ENCODE assay signal across 1 cellular context in genomic region chr17:74748279-74748528, GRCh38.
TF ChIP-seq lines count a peak whose summit lies in the region.

No MANE protein-coding gene starts in this region.

TF ChIP-seq in WTC11, 78 proteins besides CTCF, POLR2A, EP300 and RAD21 (continued from another document):
- TF ChIP-seq, protein P1, sequence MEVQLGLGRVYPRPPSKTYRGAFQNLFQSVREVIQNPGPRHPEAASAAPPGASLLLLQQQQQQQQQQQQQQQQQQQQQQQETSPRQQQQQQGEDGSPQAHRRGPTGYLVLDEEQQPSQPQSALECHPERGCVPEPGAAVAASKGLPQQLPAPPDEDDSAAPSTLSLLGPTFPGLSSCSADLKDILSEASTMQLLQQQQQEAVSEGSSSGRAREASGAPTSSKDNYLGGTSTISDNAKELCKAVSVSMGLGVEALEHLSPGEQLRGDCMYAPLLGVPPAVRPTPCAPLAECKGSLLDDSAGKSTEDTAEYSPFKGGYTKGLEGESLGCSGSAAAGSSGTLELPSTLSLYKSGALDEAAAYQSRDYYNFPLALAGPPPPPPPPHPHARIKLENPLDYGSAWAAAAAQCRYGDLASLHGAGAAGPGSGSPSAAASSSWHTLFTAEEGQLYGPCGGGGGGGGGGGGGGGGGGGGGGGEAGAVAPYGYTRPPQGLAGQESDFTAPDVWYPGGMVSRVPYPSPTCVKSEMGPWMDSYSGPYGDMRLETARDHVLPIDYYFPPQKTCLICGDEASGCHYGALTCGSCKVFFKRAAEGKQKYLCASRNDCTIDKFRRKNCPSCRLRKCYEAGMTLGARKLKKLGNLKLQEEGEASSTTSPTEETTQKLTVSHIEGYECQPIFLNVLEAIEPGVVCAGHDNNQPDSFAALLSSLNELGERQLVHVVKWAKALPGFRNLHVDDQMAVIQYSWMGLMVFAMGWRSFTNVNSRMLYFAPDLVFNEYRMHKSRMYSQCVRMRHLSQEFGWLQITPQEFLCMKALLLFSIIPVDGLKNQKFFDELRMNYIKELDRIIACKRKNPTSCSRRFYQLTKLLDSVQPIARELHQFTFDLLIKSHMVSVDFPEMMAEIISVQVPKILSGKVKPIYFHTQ (CRISPR knock-in tag; IDR thresholded peaks at IDR 0.05), result no peak
- TF ChIP-seq TP53 (CRISPR knock-in tag; IDR thresholded peaks at IDR 0.05) (no peak), MXD4 (CRISPR knock-in tag; IDR thresholded peaks at IDR 0.05; ENCODE audit: borderline replicate concordance) (no peak), TEAD4 (CRISPR knock-in tag; IDR thresholded peaks at IDR 0.05) (no peak), ZNF532 (CRISPR knock-in tag; IDR thresholded peaks at IDR 0.05; ENCODE audit: borderline replicate concordance) (no peak), SMAD4 (CRISPR knock-in tag; IDR thresholded peaks at IDR 0.05) (no peak), NR2C2 (CRISPR knock-in tag; IDR thresholded peaks at IDR 0.05) (no peak), ERG (CRISPR knock-in tag; IDR thresholded peaks at IDR 0.05) (no peak)
- TF ChIP-seq, protein P2, sequence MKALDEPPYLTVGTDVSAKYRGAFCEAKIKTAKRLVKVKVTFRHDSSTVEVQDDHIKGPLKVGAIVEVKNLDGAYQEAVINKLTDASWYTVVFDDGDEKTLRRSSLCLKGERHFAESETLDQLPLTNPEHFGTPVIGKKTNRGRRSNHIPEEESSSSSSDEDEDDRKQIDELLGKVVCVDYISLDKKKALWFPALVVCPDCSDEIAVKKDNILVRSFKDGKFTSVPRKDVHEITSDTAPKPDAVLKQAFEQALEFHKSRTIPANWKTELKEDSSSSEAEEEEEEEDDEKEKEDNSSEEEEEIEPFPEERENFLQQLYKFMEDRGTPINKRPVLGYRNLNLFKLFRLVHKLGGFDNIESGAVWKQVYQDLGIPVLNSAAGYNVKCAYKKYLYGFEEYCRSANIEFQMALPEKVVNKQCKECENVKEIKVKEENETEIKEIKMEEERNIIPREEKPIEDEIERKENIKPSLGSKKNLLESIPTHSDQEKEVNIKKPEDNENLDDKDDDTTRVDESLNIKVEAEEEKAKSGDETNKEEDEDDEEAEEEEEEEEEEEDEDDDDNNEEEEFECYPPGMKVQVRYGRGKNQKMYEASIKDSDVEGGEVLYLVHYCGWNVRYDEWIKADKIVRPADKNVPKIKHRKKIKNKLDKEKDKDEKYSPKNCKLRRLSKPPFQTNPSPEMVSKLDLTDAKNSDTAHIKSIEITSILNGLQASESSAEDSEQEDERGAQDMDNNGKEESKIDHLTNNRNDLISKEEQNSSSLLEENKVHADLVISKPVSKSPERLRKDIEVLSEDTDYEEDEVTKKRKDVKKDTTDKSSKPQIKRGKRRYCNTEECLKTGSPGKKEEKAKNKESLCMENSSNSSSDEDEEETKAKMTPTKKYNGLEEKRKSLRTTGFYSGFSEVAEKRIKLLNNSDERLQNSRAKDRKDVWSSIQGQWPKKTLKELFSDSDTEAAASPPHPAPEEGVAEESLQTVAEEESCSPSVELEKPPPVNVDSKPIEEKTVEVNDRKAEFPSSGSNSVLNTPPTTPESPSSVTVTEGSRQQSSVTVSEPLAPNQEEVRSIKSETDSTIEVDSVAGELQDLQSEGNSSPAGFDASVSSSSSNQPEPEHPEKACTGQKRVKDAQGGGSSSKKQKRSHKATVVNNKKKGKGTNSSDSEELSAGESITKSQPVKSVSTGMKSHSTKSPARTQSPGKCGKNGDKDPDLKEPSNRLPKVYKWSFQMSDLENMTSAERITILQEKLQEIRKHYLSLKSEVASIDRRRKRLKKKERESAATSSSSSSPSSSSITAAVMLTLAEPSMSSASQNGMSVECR (CRISPR knock-in tag; IDR thresholded peaks at IDR 0.05; ENCODE audit: borderline replicate concordance), result no peak
